Comparison of ENCODE assay signal across 8 cellular contexts in genomic region chr4:158193171-158193749, GRCh38. TPM values are rescaled to one million over a fixed set of nuclear protein-coding genes. Genes with fewer than 3 reads are reported as not detected.
DNase-seq lines count a peak whose midpoint lies in the region; ATAC-seq lines count a peak whose summit lies in the region.

No MANE protein-coding gene starts in this region.

- peak; percentile 12 for DNase-seq in NCI-H2171 treated with DMSO at 0.1 percent for 48 hours (lab: John Stamatoyannopoulos, UW)
- DNase-seq in NCI-H2171 (lab: John Stamatoyannopoulos, UW) = no peak
- DNase-seq in RPMI7951 (ENCODE audit: low read depth) = peak; percentile 31
- peak; percentile 51 for DNase-seq in fibroblast of peridontal ligament (ENCODE audit: extremely low read depth)
- peak; percentile 56 for DNase-seq in renal cortical epithelial cell (ENCODE audit: low read depth)
- no peak for DNase-seq in NCI-H226

- ATAC-seq in HG02938 (IDR thresholded peaks at IDR 0.05; ENCODE audit: unreplicated experiment) = peak; percentile 66
- ATAC-seq in HG03280 (IDR thresholded peaks at IDR 0.05; ENCODE audit: unreplicated experiment) = no peak

RNA-seq across cellular contexts. Expression of gene TMEM144, which starts 17.0 kb away (rescaled TPM):
- total RNA-seq in RPMI7951 (2014; rRNA removed; shearing (Covaris generic)) = 0.78 and 2.5 TPM in 2 replicates
- total RNA-seq in renal cortical epithelial cell = 8.5 and 12.9 TPM in 2 replicates

RNA-seq across cellular contexts. Expression of gene GASK1B, which starts 20.4 kb away (rescaled TPM):
- 0.98 and 1.2 TPM in 2 replicates for total RNA-seq in RPMI7951 (2014; rRNA removed; shearing (Covaris generic))
- total RNA-seq in renal cortical epithelial cell = 2.8 and 4.4 TPM in 2 replicates

Comparison
In these comparisons a context has a peak if more than half of its experiments do, and no peak if none do; other contexts are left out.
1. DNase-seq: peak in NCI-H2171 treated with DMSO at 0.1 percent for 48 hours (single experiment), RPMI7951 (single experiment), fibroblast of peridontal ligament (single experiment) and renal cortical epithelial cell (single experiment); none in NCI-H2171 (single experiment) and NCI-H226 (single experiment).